ENCODE assay signal across 1 cellular context in genomic region chr17:4998027-4998665, GRCh38.
TF ChIP-seq lines count a peak whose summit lies in the region.

No MANE protein-coding gene starts in this region.

TF ChIP-seq in SK-N-SH, 30 proteins besides CTCF, POLR2A, EP300 and RAD21 (continued from another document):
- TF ChIP-seq, protein P1, sequence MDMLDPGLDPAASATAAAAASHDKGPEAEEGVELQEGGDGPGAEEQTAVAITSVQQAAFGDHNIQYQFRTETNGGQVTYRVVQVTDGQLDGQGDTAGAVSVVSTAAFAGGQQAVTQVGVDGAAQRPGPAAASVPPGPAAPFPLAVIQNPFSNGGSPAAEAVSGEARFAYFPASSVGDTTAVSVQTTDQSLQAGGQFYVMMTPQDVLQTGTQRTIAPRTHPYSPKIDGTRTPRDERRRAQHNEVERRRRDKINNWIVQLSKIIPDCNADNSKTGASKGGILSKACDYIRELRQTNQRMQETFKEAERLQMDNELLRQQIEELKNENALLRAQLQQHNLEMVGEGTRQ (IDR thresholded peaks at IDR 0.05; ENCODE audit: borderline replicate concordance, low read depth, low read length): no peak
- TF ChIP-seq TEAD4 (IDR thresholded peaks at IDR 0.05; ENCODE audit: borderline replicate concordance, insufficient read depth) (no peak), POLR2AphosphoS5 (IDR thresholded peaks at IDR 0.05; ENCODE audit: low read depth, low read length) (0 out of 2 replicates have a peak, but pooled peaks have one; percentile 6), NRF1 (IDR thresholded peaks at IDR 0.05; ENCODE audit: low read depth, low read length) (0 out of 2 replicates have a peak, but pooled peaks have one; percentile 2), ELF1 (IDR thresholded peaks at IDR 0.05) (no peak), MXI1 (IDR thresholded peaks at IDR 0.05; ENCODE audit: low read depth, low read length) (peak; percentile 66), ZBTB33 (IDR thresholded peaks at IDR 0.05; ENCODE audit: borderline replicate concordance, low read depth) (no peak)
